Comparison of ENCODE assay signal across 8 cellular contexts in the genomic region with DNA sequence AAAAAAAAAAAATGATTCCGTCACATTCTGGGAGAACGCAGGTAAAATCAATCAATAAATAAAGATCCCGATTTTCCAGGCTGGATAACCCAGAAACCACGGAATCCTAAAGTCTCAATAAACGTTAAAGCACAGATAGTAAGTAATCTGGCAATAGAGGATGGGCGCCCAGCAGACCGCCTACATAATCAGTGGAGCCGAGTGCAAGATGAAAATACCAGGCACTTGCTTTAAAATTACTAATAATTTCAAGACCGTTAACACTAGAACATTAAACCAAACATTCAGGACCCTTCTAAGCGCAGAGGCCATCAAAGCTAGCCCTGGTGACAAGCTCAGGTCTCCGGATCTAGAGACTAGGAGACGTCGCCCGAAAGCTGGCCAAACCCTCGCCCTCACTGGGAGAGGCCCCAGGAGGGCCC. TPM values are rescaled to one million over a fixed set of nuclear protein-coding genes. Genes with fewer than 3 reads are reported as not detected.
DNase-seq lines count a peak whose midpoint lies in the region; ATAC-seq, FAIRE-seq and TF ChIP-seq lines count a peak whose summit lies in the region.

No MANE protein-coding gene starts in this region.

- ATAC-seq in Right ventricle myocardium superior (ENCODE audit: poor library complexity) = no peak
- peak; percentile 8 for ATAC-seq in K562
- ATAC-seq in lung (ENCODE audit: insufficient read depth, low FRiP score) = no peak

- H4K20me1 ChIP-seq in K562 (replicated peaks; ENCODE audit: control insufficient read depth, insufficient read depth, low read length) = no peaks in the 10 kb centered on the region

- no peak for TF ChIP-seq EP300 in K562 (IDR thresholded peaks at IDR 0.05; ENCODE audit: low read length)

- no peaks in the 10 kb centered on the region for H3K9me1 ChIP-seq in K562 (ENCODE audit: control insufficient read depth, insufficient read depth, low read length)

- 8% methylated on average over 14 of the region's 15 CpGs for WGBS in K562 (ENCODE audit: insufficient coverage, low coverage, missing lambda C conversion rate)
- WGBS in lung, 2 donors = 18 to 20% methylated on average over 15 of the region's 15 CpGs

- TF ChIP-seq CTCF in cardiac muscle cell (IDR thresholded peaks at IDR 0.05; ENCODE audit: low read depth, low read length) (no peak), K562 (IDR thresholded peaks at IDR 0.05 in 2 of 3, conservative IDR thresholded peaks at IDR 0.05 in 1 of 3; ENCODE audit: insufficient read depth in 2 of 3, low read depth in 1 of 3, low read length in 3 of 3) (no peak), lung (IDR thresholded peaks at IDR 0.05; ENCODE audit: control extremely low read depth, extremely low read depth) (no peak), vagina (IDR thresholded peaks at IDR 0.05) (no peak)

- H3K4me1 ChIP-seq in cardiac muscle cell (ENCODE audit: low read depth) (peaks cover 11% of the 10 kb centered on the region), K562 (replicated peaks in 1 of 2; ENCODE audit: control insufficient read depth in 2 of 2, insufficient read depth in 2 of 2, low read length in 2 of 2) (peaks cover 10 to 13% of the 10 kb centered on the region in 2 experiments; a peak in 4 of 5 replicates), lung (ENCODE audit: control insufficient read depth in 2 of 2, insufficient read depth in 2 of 2, low read length in 2 of 2) (peaks cover 7% of the 10 kb centered on the region in 2 donors), vagina (peaks cover 26% of the 10 kb centered on the region)

- H3K4me2 ChIP-seq in K562 (ENCODE audit: insufficient read depth, low read length) = peak overlapping the region; percentile 94

- TSS peak; percentile 91 for BruUV-seq in K562 (replicated peaks; lab: Mats Ljungman, UMichigan)

- CTCF ChIA-PET in K562 (lab: Yijun Ruan, JAX; ENCODE audit: low intra/inter-chr PET ratio) = no interaction called here

- TF ChIP-seq RAD21 in K562 (CRISPR knock-in tag; conservative IDR thresholded peaks at IDR 0.05 in 1 of 2, IDR thresholded peaks at IDR 0.05 in 1 of 2) = no peak

- peaks cover 12% of the 10 kb centered on the region for H3K36me3 ChIP-seq in cardiac muscle cell
- H3K36me3 ChIP-seq in K562 (ENCODE audit: control insufficient read depth, insufficient read depth, low read length) = peaks cover 22% of the 10 kb centered on the region; the same call in 2 of the 3 replicates
- peaks cover 3 to 9% of the 10 kb centered on the region in 2 donors for H3K36me3 ChIP-seq in lung (ENCODE audit: control insufficient read depth in 2 of 2, insufficient read depth in 2 of 2, low read length in 2 of 2)
- H3K36me3 ChIP-seq in vagina = peaks cover 0 to 17% of the 10 kb centered on the region in 2 donors

- in situ Hi-C loops in K562 (cut with MboI) = no loop called here

- H3K79me2 ChIP-seq in K562 (ENCODE audit: control insufficient read depth, insufficient read depth, low read length) = peaks cover 18% of the 10 kb centered on the region

- peak overlapping the region; percentile 89 to 97 for H3K9ac ChIP-seq in K562 (ENCODE audit: insufficient read depth in 1 of 2, low read depth in 2 of 2, low read length in 2 of 2)

- H3K27ac ChIP-seq in cardiac muscle cell (peak overlapping the region; percentile 92), K562 (ENCODE audit: extremely low read depth, low read depth, low read length) (peak overlapping the region; percentile 95), lung (ENCODE audit: low read depth in 1 of 2, low read length in 1 of 2) (peak overlapping the region; percentile 97 to 98), vagina (peak overlapping the region; percentile 98)

- FAIRE-seq in K562 (lab: Jason Lieb, UNC) = no peak

- no peak for DNase-seq in cardiac muscle cell (ENCODE audit: low read depth in 1 of 2, low spot score in 1 of 2)
- no peak for DNase-seq in Right ventricle myocardium superior
- DNase-seq in K562 (ENCODE audit: extremely low read depth in 1 of 4, low spot score in 3 of 4) = no peak
- DNase-seq in lung (ENCODE audit: low spot score) = no peak
- DNase-seq in vagina (ENCODE audit: extremely low spot score in 2 of 2) = no peak
- no peak for DNase-seq in NCI-H1694 treated with DMSO at 0.1 percent for 48 hours (lab: John Stamatoyannopoulos, UW)
- no peak for DNase-seq in NCI-H446 (lab: John Stamatoyannopoulos, UW)
- DNase-seq in activated CD4-positive, alpha-beta T cell treated with anti-CD3 and anti-CD28 coated beads for 4 hours = no peak

- H3K27me3 ChIP-seq in cardiac muscle cell (no peaks in the 10 kb centered on the region), K562 (ENCODE audit: control insufficient read depth in 2 of 2, insufficient read depth in 2 of 2, low read length in 2 of 2) (no peaks in the 10 kb centered on the region), lung (ENCODE audit: control insufficient read depth, insufficient read depth) (no peaks in the 10 kb centered on the region), vagina (no peaks in the 10 kb centered on the region)

- H3K9me3 ChIP-seq in cardiac muscle cell (ENCODE audit: low read depth) (no peaks in the 10 kb centered on the region), K562 (replicated peaks; ENCODE audit: control insufficient read depth, insufficient read depth, low read depth, low read length) (no peaks in the 10 kb centered on the region), lung (ENCODE audit: control insufficient read depth in 2 of 2, insufficient read depth in 1 of 2, low read length in 1 of 2) (no peaks in the 10 kb centered on the region), vagina (no peaks in the 10 kb centered on the region)

- intact Hi-C loops in Right ventricle myocardium superior (cut with DNase I) = no loop called here
- intact Hi-C loops in K562 (cut with micrococcal nuclease) = no loop called here
- intact Hi-C loops in vagina (cut with DNase I) = no loop called here

- peak overlapping the region; percentile 44 for H3K4me3 ChIP-seq in cardiac muscle cell
- H3K4me3 ChIP-seq in K562 = peak overlapping the region; percentile 51
- H3K4me3 ChIP-seq in lung = peak overlapping the region; percentile 55
- peak overlapping the region; percentile 84 to 86 for H3K4me3 ChIP-seq in vagina

- TF ChIP-seq POLR2A in K562 (conservative IDR thresholded peaks at IDR 0.05) (no peak), vagina (IDR thresholded peaks at IDR 0.05) (no peak)

- POLR2A ChIA-PET in K562 (lab: Yijun Ruan, JAX) = interaction anchor here (0.7 to 5.0 kb wide), 11 partner anchors 8 to 194 kb away, joined by 3 to 38 read pairs (median 5); a partner anchor contains a TSS

- H2AFZ ChIP-seq in K562 (ENCODE audit: low read depth, low read length) = peak overlapping the region; percentile 87

RNA-seq across cellular contexts. Expression of a gene that starts 1.2 kb away (rescaled TPM):
- total RNA-seq in cardiac muscle cell (152 and 317 TPM in 2 replicates), Right ventricle myocardium superior (81.7 TPM), K562 (2014; rRNA removed) (39.8 and 53.8 TPM in 2 replicates), K562 (2014; rRNA removed; fragmentation: Illumina TruSeq; extraction: Trizol) (23.6 and 25.8 TPM in 2 replicates), K562 (2015; rRNA removed; fragmentation: Illumina TruSeq; extraction: Trizol) (33.9 and 36.6 TPM in 2 replicates), K562 (2021) (32.6 and 36.4 TPM in 2 replicates), lung (100 to 1,000 TPM in 1 of 2 donors, 10 to 100 TPM in 1; 68.9 to 153 TPM), vagina (75.6 TPM)
- polyA plus RNA-seq in cardiac muscle cell (110 and 165 TPM in 2 replicates), K562 (2011; rRNA removed) (37.8 and 38.4 TPM in 2 replicates), K562 (2014; fragmentation: Illumina TruSeq; extraction: Trizol) (42.2 and 43.9 TPM in 2 replicates), K562 (2014; fragmentation: Nextera tagmentation; extraction: Ambion mirVana) (1 to 10 TPM; 8.5 to 9.2 TPM), K562 (2014; rRNA removed) (41.1 and 46.2 TPM in 2 replicates), lung (10 to 100 TPM; 26.4 to 59.4 TPM)
- 36.2 and 69.8 TPM in 2 replicates for total RNA-seq in K562 (2011; cell fraction: chromatin; rRNA removed; ENCODE audit: low replicate concordance)
- 39.9 and 42.9 TPM in 2 replicates for total RNA-seq in K562 (2011; cell fraction: nucleolus; rRNA removed)
- 35.7 and 38.2 TPM in 2 replicates for total RNA-seq in K562 (2011; cell fraction: nucleoplasm; rRNA removed)
- 42.5 and 49.6 TPM in 2 replicates for polyA plus RNA-seq in K562 (2011; cell fraction: cytosol; rRNA removed)
- 43.0 and 49.6 TPM in 2 replicates for polyA plus RNA-seq in K562 (2011; cell fraction: nucleus; rRNA removed)
- polyA plus RNA-seq in K562 (2012) = 31.7 and 46.8 TPM in 2 replicates
- polyA minus RNA-seq in K562 (2011; rRNA and poly(A)+ RNA removed) = 30.3 and 36.6 TPM in 2 replicates
- 20.1 and 22.3 TPM in 2 replicates for polyA minus RNA-seq in K562 (2011; cell fraction: cytosol; rRNA and poly(A)+ RNA removed)
- 16.6 and 29.7 TPM in 2 replicates for polyA minus RNA-seq in K562 (2011; cell fraction: nucleus; rRNA and poly(A)+ RNA removed)

RNA-seq across cellular contexts. Expression of a gene that starts 1.4 kb away (rescaled TPM):
- 4.2 and 6.7 TPM in 2 replicates for total RNA-seq in cardiac muscle cell
- 4.8 and 5.1 TPM in 2 replicates for polyA plus RNA-seq in cardiac muscle cell
- 0.75 TPM for total RNA-seq in Right ventricle myocardium superior
- 1.1 and 2.4 TPM in 2 replicates for total RNA-seq in K562 (2011; cell fraction: chromatin; rRNA removed; ENCODE audit: low replicate concordance)
- total RNA-seq in K562 (2011; cell fraction: nucleolus; rRNA removed) = 2.3 and 2.8 TPM in 2 replicates
- 2.3 and 3.1 TPM in 2 replicates for total RNA-seq in K562 (2011; cell fraction: nucleoplasm; rRNA removed)
- total RNA-seq in K562 (2014; rRNA removed) = 2.2 and 2.4 TPM in 2 replicates
- total RNA-seq in K562 (2014; rRNA removed; fragmentation: Illumina TruSeq; extraction: Trizol) = 0.48 and 0.65 TPM in 2 replicates
- 1.5 and 1.8 TPM in 2 replicates for total RNA-seq in K562 (2015; rRNA removed; fragmentation: Illumina TruSeq; extraction: Trizol)
- 2.4 and 2.7 TPM in 2 replicates for total RNA-seq in K562 (2021)
- polyA plus RNA-seq in K562 (2011; rRNA removed) = 1.0 and 1.5 TPM in 2 replicates
- 1.5 and 4.1 TPM in 2 replicates for polyA plus RNA-seq in K562 (2011; cell fraction: cytosol; rRNA removed)
- 1.2 and 1.7 TPM in 2 replicates for polyA plus RNA-seq in K562 (2011; cell fraction: nucleus; rRNA removed)
- polyA plus RNA-seq in K562 (2012) = 0.95 and 2.1 TPM in 2 replicates
- 1.0 and 1.5 TPM in 2 replicates for polyA plus RNA-seq in K562 (2014; fragmentation: Illumina TruSeq; extraction: Trizol)
- polyA plus RNA-seq in K562 (2014; fragmentation: Nextera tagmentation; extraction: Ambion mirVana) = under 1 TPM in 1 of 2 experiments, not detected in 1; 0.07 TPM
- 1.9 and 2.0 TPM in 2 replicates for polyA plus RNA-seq in K562 (2014; rRNA removed)
- polyA minus RNA-seq in K562 (2011; rRNA and poly(A)+ RNA removed) = 0.74 and 1.0 TPM in 2 replicates
- polyA minus RNA-seq in K562 (2011; cell fraction: cytosol; rRNA and poly(A)+ RNA removed) = 0.57 and 0.73 TPM in 2 replicates
- 1.3 and 3.0 TPM in 2 replicates for polyA minus RNA-seq in K562 (2011; cell fraction: nucleus; rRNA and poly(A)+ RNA removed)
- 1 to 10 TPM; 3.6 to 5.4 TPM for total RNA-seq in lung
- polyA plus RNA-seq in lung = 1 to 10 TPM; 2.7 TPM
- total RNA-seq in vagina = 1.2 TPM

RNA-seq across cellular contexts. Expression of a gene that starts 17.1 kb away (rescaled TPM):
- total RNA-seq in cardiac muscle cell = 124 and 136 TPM in 2 replicates
- polyA plus RNA-seq in cardiac muscle cell = 181 and 209 TPM in 2 replicates
- 126 TPM for total RNA-seq in Right ventricle myocardium superior
- 0.44 and 1.00 TPM in 2 replicates for total RNA-seq in K562 (2011; cell fraction: chromatin; rRNA removed; ENCODE audit: low replicate concordance)
- total RNA-seq in K562 (2011; cell fraction: nucleolus; rRNA removed) = 0.67 TPM in 1 of 2 replicates, not detected in the other
- 0.73 TPM in 1 of 2 replicates, not detected in the other for total RNA-seq in K562 (2011; cell fraction: nucleoplasm; rRNA removed)
- total RNA-seq in K562 (2014; rRNA removed) = 0.09 TPM in 1 of 2 replicates, not detected in the other
- total RNA-seq in K562 (2014; rRNA removed; fragmentation: Illumina TruSeq; extraction: Trizol) = not detected in 2 replicates
- not detected in 2 replicates for total RNA-seq in K562 (2015; rRNA removed; fragmentation: Illumina TruSeq; extraction: Trizol)
- total RNA-seq in K562 (2021) = 0.20 TPM in 1 of 2 replicates, not detected in the other
- polyA plus RNA-seq in K562 (2011; rRNA removed) = 0.11 TPM in 1 of 2 replicates, not detected in the other
- polyA plus RNA-seq in K562 (2011; cell fraction: cytosol; rRNA removed) = 0.19 and 0.21 TPM in 2 replicates
- polyA plus RNA-seq in K562 (2011; cell fraction: nucleus; rRNA removed) = 0.41 and 0.58 TPM in 2 replicates
- polyA plus RNA-seq in K562 (2012) = 0.15 TPM in 1 of 2 replicates, not detected in the other
- polyA plus RNA-seq in K562 (2014; fragmentation: Illumina TruSeq; extraction: Trizol) = not detected in 2 replicates
- polyA plus RNA-seq in K562 (2014; fragmentation: Nextera tagmentation; extraction: Ambion mirVana) = not detected
- polyA plus RNA-seq in K562 (2014; rRNA removed) = 0.20 TPM in 1 of 2 replicates, not detected in the other
- 0.27 TPM in 1 of 2 replicates, not detected in the other for polyA minus RNA-seq in K562 (2011; rRNA and poly(A)+ RNA removed)
- not detected in 2 replicates for polyA minus RNA-seq in K562 (2011; cell fraction: cytosol; rRNA and poly(A)+ RNA removed)
- not detected in 2 replicates for polyA minus RNA-seq in K562 (2011; cell fraction: nucleus; rRNA and poly(A)+ RNA removed)
- under 1 TPM; 0.48 to 0.83 TPM for total RNA-seq in lung
- polyA plus RNA-seq in lung = 1 to 10 TPM in 1 of 2 donors, under 1 TPM in 1; 0.93 to 1.4 TPM
- not detected for total RNA-seq in vagina

RNA-seq across cellular contexts. Expression of a gene that starts 19.3 kb away (rescaled TPM):
- total RNA-seq in cardiac muscle cell (11.2 and 18.9 TPM in 2 replicates), Right ventricle myocardium superior (2.7 TPM), K562 (2014; rRNA removed) (30.4 and 37.6 TPM in 2 replicates), K562 (2014; rRNA removed; fragmentation: Illumina TruSeq; extraction: Trizol) (12.0 and 13.6 TPM in 2 replicates), K562 (2015; rRNA removed; fragmentation: Illumina TruSeq; extraction: Trizol) (15.9 TPM in 2 replicates), K562 (2021) (55.8 and 60.9 TPM in 2 replicates), lung (10 to 100 TPM in 1 of 2 donors, 1 to 10 TPM in 1; 8.9 to 91.7 TPM), vagina (18.7 TPM)
- polyA plus RNA-seq in cardiac muscle cell (12.2 and 20.0 TPM in 2 replicates), K562 (2011; rRNA removed) (33.8 and 39.5 TPM in 2 replicates), K562 (2014; fragmentation: Illumina TruSeq; extraction: Trizol) (42.5 and 58.2 TPM in 2 replicates), K562 (2014; fragmentation: Nextera tagmentation; extraction: Ambion mirVana) (1 to 10 TPM; 3.3 to 6.6 TPM), K562 (2014; rRNA removed) (50.1 and 52.8 TPM in 2 replicates), lung (10 to 100 TPM; 35.2 to 41.2 TPM)
- 21.3 and 53.1 TPM in 2 replicates for total RNA-seq in K562 (2011; cell fraction: chromatin; rRNA removed; ENCODE audit: low replicate concordance)
- 37.5 and 48.6 TPM in 2 replicates for total RNA-seq in K562 (2011; cell fraction: nucleolus; rRNA removed)
- total RNA-seq in K562 (2011; cell fraction: nucleoplasm; rRNA removed) = 33.7 and 39.2 TPM in 2 replicates
- polyA plus RNA-seq in K562 (2011; cell fraction: cytosol; rRNA removed) = 53.3 and 74.4 TPM in 2 replicates
- 45.9 and 59.9 TPM in 2 replicates for polyA plus RNA-seq in K562 (2011; cell fraction: nucleus; rRNA removed)
- 32.5 and 132 TPM in 2 replicates for polyA plus RNA-seq in K562 (2012)
- polyA minus RNA-seq in K562 (2011; rRNA and poly(A)+ RNA removed) = 16.1 and 23.4 TPM in 2 replicates
- polyA minus RNA-seq in K562 (2011; cell fraction: cytosol; rRNA and poly(A)+ RNA removed) = 30.5 and 32.9 TPM in 2 replicates
- 16.2 and 19.1 TPM in 2 replicates for polyA minus RNA-seq in K562 (2011; cell fraction: nucleus; rRNA and poly(A)+ RNA removed)

RNA-seq across cellular contexts. Expression of a gene that starts 22.6 kb away (rescaled TPM):
- total RNA-seq in cardiac muscle cell (211 and 238 TPM in 2 replicates), Right ventricle myocardium superior (129 TPM), K562 (2014; rRNA removed) (63.9 and 70.9 TPM in 2 replicates), K562 (2014; rRNA removed; fragmentation: Illumina TruSeq; extraction: Trizol) (67.6 and 69.7 TPM in 2 replicates), K562 (2015; rRNA removed; fragmentation: Illumina TruSeq; extraction: Trizol) (71.4 TPM in 2 replicates), K562 (2021) (65.6 and 66.9 TPM in 2 replicates), lung (100 to 1,000 TPM; 125 to 192 TPM), vagina (118 TPM)
- polyA plus RNA-seq in cardiac muscle cell (383 and 492 TPM in 2 replicates), K562 (2011; rRNA removed) (20.3 and 28.1 TPM in 2 replicates), K562 (2014; fragmentation: Illumina TruSeq; extraction: Trizol) (67.5 and 74.0 TPM in 2 replicates), K562 (2014; fragmentation: Nextera tagmentation; extraction: Ambion mirVana) (100 to 1,000 TPM; 163 to 180 TPM), K562 (2014; rRNA removed) (42.4 and 51.2 TPM in 2 replicates), lung (100 to 1,000 TPM; 286 to 311 TPM)
- total RNA-seq in K562 (2011; cell fraction: chromatin; rRNA removed; ENCODE audit: low replicate concordance) = 20.8 and 28.8 TPM in 2 replicates
- total RNA-seq in K562 (2011; cell fraction: nucleolus; rRNA removed) = 18.2 and 21.2 TPM in 2 replicates
- 20.8 and 20.9 TPM in 2 replicates for total RNA-seq in K562 (2011; cell fraction: nucleoplasm; rRNA removed)
- polyA plus RNA-seq in K562 (2011; cell fraction: cytosol; rRNA removed) = 27.0 and 36.8 TPM in 2 replicates
- polyA plus RNA-seq in K562 (2011; cell fraction: nucleus; rRNA removed) = 52.1 and 61.5 TPM in 2 replicates
- 77.8 and 104 TPM in 2 replicates for polyA plus RNA-seq in K562 (2012)
- polyA minus RNA-seq in K562 (2011; rRNA and poly(A)+ RNA removed) = 11.9 and 15.4 TPM in 2 replicates
- polyA minus RNA-seq in K562 (2011; cell fraction: cytosol; rRNA and poly(A)+ RNA removed) = 10.9 and 16.8 TPM in 2 replicates
- polyA minus RNA-seq in K562 (2011; cell fraction: nucleus; rRNA and poly(A)+ RNA removed) = 5.1 and 11.3 TPM in 2 replicates

Comparison
In these comparisons a context has a peak if more than half of its experiments do, and no peak if none do; other contexts are left out.
1. RNA of a gene that starts 17.1 kb away (total RNA-seq): 126 TPM in Right ventricle myocardium superior (single experiment) and 124 to 136 TPM in cardiac muscle cell; 0.48 to 0.83 TPM in lung, not detected in vagina (single experiment) and 0.09 to 1.00 TPM in K562; every median in the first group is over 10 times any median in the second.
2. Peak in every context shown above with its lines, with median percentiles within 50 percentile points of each other: H3K27ac ChIP-seq and H3K4me3 ChIP-seq.